Comparison of ENCODE assay signal across 13 cellular contexts in the genomic region with DNA sequence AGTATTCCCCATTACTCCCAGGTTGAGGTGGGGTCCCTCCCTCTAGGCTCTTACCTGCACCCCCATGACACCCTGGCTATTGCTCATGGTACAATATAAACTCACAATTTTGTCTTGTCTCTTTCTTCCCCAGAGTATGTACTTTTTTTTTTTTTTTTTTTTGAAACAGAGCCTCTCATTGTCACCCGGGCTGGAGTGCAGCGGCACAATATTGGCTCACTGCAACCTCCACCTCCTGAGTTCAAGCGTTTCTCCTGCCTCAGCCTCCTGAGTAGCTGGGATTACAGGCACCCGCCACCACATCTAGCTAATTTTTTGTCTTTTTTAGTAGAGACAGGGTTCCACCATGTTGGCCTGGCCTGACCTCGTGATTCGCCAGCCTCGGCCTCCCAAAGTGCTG. TPM values are rescaled to one million over a fixed set of nuclear protein-coding genes. Genes with fewer than 3 reads are reported as not detected.
A peak's percentile ranks its signal among the peaks of the same experiment; 100 is the strongest.
DNase-seq lines count a peak whose midpoint lies in the region; ATAC-seq and TF ChIP-seq lines count a peak whose summit lies in the region.
"Had no signal": no experiment of that assay in that cellular context is flagged by ENCODE, and none has a peak within 500 bp of the region (broad histone marks: within the 10 kb centered on the region; RNA-seq: fewer than 3 reads in every experiment).

No MANE protein-coding gene starts in this region.

- in situ Hi-C loops in IMR-90 (cut with MboI; ENCODE audit: low sequenced_read_pairs), result loop anchor here (5.0 kb wide), 1 partner anchor 47 kb away; no protein-coding TSS in a partner anchor

- H3K27me3 ChIP-seq in CD8-positive, alpha-beta T cell (ENCODE audit: insufficient read depth, low read length), result no peaks in the 10 kb centered on the region
- H3K27me3 ChIP-seq in IMR-90 (ENCODE audit: control insufficient read depth, insufficient read depth, low read length) (no peaks in the 10 kb centered on the region), neuronal stem cell (ENCODE audit: control insufficient read depth in 3 of 3, insufficient read depth in 3 of 3, low read depth in 1 of 3, low read length in 3 of 3) (no peaks in the 10 kb centered on the region), adrenal gland (no peaks in the 10 kb centered on the region)
- H3K27me3 ChIP-seq: sigmoid colon, vagina had no signal

- no peak overlapping the region for H4K8ac ChIP-seq in IMR-90 (ENCODE audit: low read depth in 2 of 2, low read length in 2 of 2)
- no peak overlapping the region for H4K8ac ChIP-seq in neuronal stem cell (ENCODE audit: low read depth, low read length)

- POLR2A ChIA-PET in CD8-positive, alpha-beta T cell (lab: Charles Lee), result no interaction called here
- POLR2A ChIA-PET in IMR-90 (lab: Charles Lee; ENCODE audit: unreplicated experiment), result no interaction called here

- H4K91ac ChIP-seq in IMR-90 (ENCODE audit: insufficient read depth, low read depth, low read length), result no peak overlapping the region
- no peak overlapping the region for H4K91ac ChIP-seq in neuronal stem cell (ENCODE audit: low read depth, low read length, poor library complexity)

- H3K4me2 ChIP-seq in IMR-90 (ENCODE audit: low read depth, low read length) (no peak overlapping the region), neuronal stem cell (ENCODE audit: insufficient read depth, low read length, poor library complexity, severe bottlenecking) (no peak overlapping the region)
- H3K4me2 ChIP-seq: PC-9 had no signal

- TF ChIP-seq RAD21 in IMR-90 (IDR thresholded peaks at IDR 0.05; ENCODE audit: low read length), result no peak

- no peak overlapping the region for H2BK20ac ChIP-seq in IMR-90 (ENCODE audit: low read depth, low read length)

- H4K5ac ChIP-seq in IMR-90 (ENCODE audit: low read depth, low read length), result no peak overlapping the region

- H3K27ac Mint-ChIP-seq in CD8-positive, alpha-beta T cell, result peak overlapping the region; percentile 62

- no peak overlapping the region for H3K56ac ChIP-seq in IMR-90 (ENCODE audit: extremely low read depth, insufficient read depth, low read length)

- peaks cover 11% of the 10 kb centered on the region for H3K36me3 Mint-ChIP-seq in CD8-positive, alpha-beta T cell

- H3K4ac ChIP-seq in IMR-90 (ENCODE audit: low read depth, low read length) (no peak overlapping the region), neuronal stem cell (ENCODE audit: low read length) (no peak overlapping the region)

- peaks cover 93% of the 10 kb centered on the region for H3K4me1 ChIP-seq in CD8-positive, alpha-beta T cell (ENCODE audit: insufficient read depth, low read length)
- H3K4me1 ChIP-seq in IMR-90 (ENCODE audit: control insufficient read depth, insufficient read depth, low read length), result peaks cover 6% of the 10 kb centered on the region; the same call in 1 of the 2 replicates
- H3K4me1 ChIP-seq in neuronal stem cell (ENCODE audit: control insufficient read depth in 2 of 2, insufficient read depth in 1 of 2, low read depth in 1 of 2, low read length in 2 of 2), result peaks cover 2 to 10% of the 10 kb centered on the region in 2 donors
- peaks cover 18 to 78% of the 10 kb centered on the region in 2 donors for H3K4me1 ChIP-seq in adrenal gland (replicated peaks in 1 of 2)

- H3K23ac ChIP-seq in IMR-90 (ENCODE audit: low read depth, low read length), result 0 out of 2 replicates have a peak overlapping the region, but pooled peaks have one; percentile 40
- H3K23ac ChIP-seq in neuronal stem cell (ENCODE audit: low read depth, low read length, poor library complexity), result no peak overlapping the region

- no peak overlapping the region for H2AK9ac ChIP-seq in IMR-90 (replicated peaks; ENCODE audit: low read depth, low read length, poor library complexity)

- no peak overlapping the region for H2BK120ac ChIP-seq in IMR-90 (ENCODE audit: low read depth, low read length)
- H2BK120ac ChIP-seq in neuronal stem cell (ENCODE audit: low read depth, low read length), result no peak overlapping the region

- DNase-seq in CD8-positive, alpha-beta T cell, result no peak
- no peak for DNase-seq in IMR-90
- DNase-seq in ecto neural progenitor cell (ENCODE audit: low spot score), result peak; percentile 40
- DNase-seq in neuronal stem cell (ENCODE audit: low spot score), result no peak
- DNase-seq in adrenal gland, result no peak
- no peak for DNase-seq in NCI-H128 (lab: John Stamatoyannopoulos, UW; ENCODE audit: unreplicated experiment)
- DNase-seq: DMS153; NCI-H1436; PC-9; sigmoid colon; stimulated activated CD4-positive, alpha-beta T cell treated with anti-CD3 and anti-CD28 coated beads, Interleukin-2, amount 100 ng/mL, for 24 hours had no signal

- H3K9ac ChIP-seq in IMR-90 (ENCODE audit: low read depth, low read length) (no peak overlapping the region), neuronal stem cell (ENCODE audit: low read depth, low read length, poor library complexity) (peak overlapping the region; percentile 15)

- no peak overlapping the region for H2BK15ac ChIP-seq in IMR-90 (ENCODE audit: low read depth, low read length)
- H2BK15ac ChIP-seq in neuronal stem cell (ENCODE audit: low read length), result no peak overlapping the region

- dilution Hi-C loops in IMR-90 (cut with HindIII; ENCODE audit: low sequenced_read_pairs, unreplicated experiment), result no loop called here

- no peaks in the 10 kb centered on the region for H3K27me3 Mint-ChIP-seq in CD8-positive, alpha-beta T cell (ENCODE audit: low read depth)

- H3K14ac ChIP-seq in IMR-90 (replicated peaks; ENCODE audit: low read depth, low read length) (no peak overlapping the region), neuronal stem cell (ENCODE audit: low read length) (no peak overlapping the region)

- H3K18ac ChIP-seq in IMR-90 (ENCODE audit: low read depth, low read length) (no peak overlapping the region), neuronal stem cell (ENCODE audit: low read length) (no peak overlapping the region)

- TF ChIP-seq CTCF in CD8-positive, alpha-beta T cell (IDR thresholded peaks at IDR 0.05), result no peak
- TF ChIP-seq CTCF in IMR-90 (conservative IDR thresholded peaks at IDR 0.05; ENCODE audit: low read depth, low read length) (no peak), adrenal gland (IDR thresholded peaks at IDR 0.05) (no peak)

- H2AFZ ChIP-seq in IMR-90 (replicated peaks; ENCODE audit: low read length, poor library complexity) (no peak overlapping the region), neuronal stem cell (ENCODE audit: low read length) (no peak overlapping the region)
- H2AFZ ChIP-seq: PC-9 had no signal

- no peak overlapping the region for H3K27ac ChIP-seq in CD8-positive, alpha-beta T cell (ENCODE audit: low read depth, low read length)
- H3K27ac ChIP-seq in IMR-90 (ENCODE audit: insufficient read depth, low read length), result no peak overlapping the region
- no peak overlapping the region for H3K27ac ChIP-seq in neuronal stem cell (replicated peaks; ENCODE audit: low read length)
- no peak overlapping the region for H3K27ac ChIP-seq in adrenal gland
- H3K27ac ChIP-seq: PC-9, sigmoid colon, vagina had no signal

- no peak for TF ChIP-seq POLR2A in IMR-90 (IDR thresholded peaks at IDR 0.05; ENCODE audit: low read depth, low read length)
- no peak for TF ChIP-seq POLR2A in adrenal gland (IDR thresholded peaks at IDR 0.05)

- peaks cover 89% of the 10 kb centered on the region for H3K4me1 Mint-ChIP-seq in CD8-positive, alpha-beta T cell (ENCODE audit: low read depth)

- CTCF ChIA-PET in CD8-positive, alpha-beta T cell (lab: Charles Lee), result interaction anchor here (0.6 to 3.1 kb wide), 4 partner anchors 8 to 140 kb away, joined by 3 to 9 read pairs (median 5); a partner anchor contains a TSS
- CTCF ChIA-PET in IMR-90 (lab: Yijun Ruan, JAX), result no interaction called here

- no peak for ATAC-seq in CD8-positive, alpha-beta T cell
- ATAC-seq in IMR-90 (ENCODE audit: low read depth) (no peak), GM18511 (IDR thresholded peaks at IDR 0.05; ENCODE audit: unreplicated experiment) (no peak)

- peak overlapping the region; percentile 32 for H3K4me3 Mint-ChIP-seq in CD8-positive, alpha-beta T cell

- WGBS in IMR-90 (ENCODE audit: extremely low coverage in 2 of 2, insufficient read length in 1 of 2), 2 experiments, result 90% methylated on average over 2 of the region's 7 CpGs; no CpG with 5 or more reads in 1 of the 2 experiments
- no CpG with 5 or more reads among the region's 7 CpGs for WGBS in neuronal stem cell (ENCODE audit: extremely low coverage in 2 of 2, insufficient read length in 2 of 2, insufficient replicate concordance in 1 of 2), 2 donors
- WGBS in adrenal gland, 4 donors, result 75 to 87% (median 78%) methylated on average over 7 of the region's 7 CpGs

- no peak overlapping the region for H3K4me3 ChIP-seq in CD8-positive, alpha-beta T cell (ENCODE audit: low read depth, low read length)
- H3K4me3 ChIP-seq in IMR-90 (ENCODE audit: insufficient read depth, low read depth, low read length) (no peak overlapping the region), neuronal stem cell (ENCODE audit: low read length in 2 of 2) (no peak overlapping the region), adrenal gland (no peak overlapping the region)
- H3K4me3 ChIP-seq: PC-9, sigmoid colon, vagina had no signal

- no peak overlapping the region for H2BK12ac ChIP-seq in neuronal stem cell (ENCODE audit: low read length)

- H3K79me1 ChIP-seq in IMR-90 (ENCODE audit: low read depth in 1 of 2, low read length in 2 of 2), result peaks cover 3 to 68% of the 10 kb centered on the region in 2 experiments
- peaks cover 6% of the 10 kb centered on the region for H3K79me1 ChIP-seq in neuronal stem cell (ENCODE audit: low read depth, low read length)

- no peak overlapping the region for H2AK5ac ChIP-seq in IMR-90 (ENCODE audit: low read depth, low read length)
- H2AK5ac ChIP-seq in neuronal stem cell (ENCODE audit: low read depth, low read length), result no peak overlapping the region

- H3K36me3 ChIP-seq in CD8-positive, alpha-beta T cell (ENCODE audit: insufficient read depth, low read length), result no peaks in the 10 kb centered on the region
- H3K36me3 ChIP-seq in IMR-90 (ENCODE audit: control insufficient read depth, insufficient read depth, low read length) (no peaks in the 10 kb centered on the region; the same call in 1 of the 2 replicates), neuronal stem cell (replicated peaks in 1 of 2; ENCODE audit: control insufficient read depth in 2 of 2, insufficient read depth in 2 of 2, low read length in 2 of 2) (peaks cover 0 to 30% of the 10 kb centered on the region in 2 donors), adrenal gland (replicated peaks in 1 of 2) (no peaks in the 10 kb centered on the region)
- H3K36me3 ChIP-seq: sigmoid colon, vagina had no signal

- no peaks in the 10 kb centered on the region for H3K9me3 Mint-ChIP-seq in CD8-positive, alpha-beta T cell

- H3K9me3 ChIP-seq in CD8-positive, alpha-beta T cell (ENCODE audit: low read length), result no peaks in the 10 kb centered on the region
- H3K9me3 ChIP-seq in IMR-90 (ENCODE audit: control insufficient read depth, insufficient read depth, low read length) (no peaks in the 10 kb centered on the region), neuronal stem cell (replicated peaks in 1 of 2; ENCODE audit: control insufficient read depth in 2 of 2, insufficient read depth in 1 of 2, low read depth in 1 of 2, low read length in 2 of 2) (no peaks in the 10 kb centered on the region), adrenal gland (replicated peaks in 1 of 3) (no peaks in the 10 kb centered on the region)
- H3K9me3 ChIP-seq: sigmoid colon, vagina had no signal

- H2BK5ac ChIP-seq in IMR-90 (ENCODE audit: low read depth, low read length, poor library complexity, severe bottlenecking) (no peak overlapping the region), neuronal stem cell (ENCODE audit: low read length) (no peak overlapping the region)

- intact Hi-C loops in CD8-positive, alpha-beta T cell (cut with DNase I, micrococcal nuclease), result no loop called here
- intact Hi-C loops in IMR-90 (cut with micrococcal nuclease) (loop anchor here (5.0 kb wide), 1 partner anchor 122 kb away; no protein-coding TSS in a partner anchor), adrenal gland (cut with DNase I) (loop anchor here in 1 of 2 donors (10.0 kb wide), 1 partner anchor 110 kb away; no protein-coding TSS in a partner anchor)

- no TSS peak for BruUV-seq in IMR-90 (replicated peaks; lab: Mats Ljungman, UMichigan)

- H4K20me1 ChIP-seq in IMR-90 (ENCODE audit: insufficient read depth, low read length), result peaks cover 100% of the 10 kb centered on the region

- peaks cover 28% of the 10 kb centered on the region for H3K9me1 ChIP-seq in IMR-90 (ENCODE audit: insufficient read depth, low read length)

RNA-seq across cellular contexts. Expression of a gene that starts 8.5 kb away (rescaled TPM):
- total RNA-seq in CD8-positive, alpha-beta T cell, result 100 to 1,000 TPM; 150 to 152 TPM
- total RNA-seq in IMR-90 (2012; rRNA removed) (48.0 and 49.6 TPM in 2 replicates), adrenal gland (10 to 100 TPM; 27.1 to 81.2 (median 67.5) TPM)
- polyA plus RNA-seq in IMR-90 (2012; rRNA removed) (15.6 and 19.1 TPM in 2 replicates), adrenal gland (10 to 100 TPM; 23.2 to 34.3 (median 32.1) TPM)
- 9.3 and 9.8 TPM in 2 replicates for polyA plus RNA-seq in IMR-90 (2012; cell fraction: cytosol; rRNA removed)
- 29.7 and 54.2 TPM in 2 replicates for polyA plus RNA-seq in IMR-90 (2012; cell fraction: nucleus; rRNA removed; ENCODE audit: low replicate concordance)
- 50.1 TPM for polyA plus RNA-seq in neuronal stem cell (2013, experiment 1 of 2)
- polyA plus RNA-seq in neuronal stem cell (2013, experiment 2 of 2), result 49.2 TPM
